ENCODE assay signal across 1 cellular context in genomic region chr1:66833112-66833511, GRCh38.
A peak's percentile ranks its signal among the peaks of the same experiment; 100 is the strongest.
TF ChIP-seq lines count a peak whose summit lies in the region.

No MANE protein-coding gene starts in this region.

TF ChIP-seq in HepG2, 621 proteins besides CTCF, POLR2A, EP300 and RAD21 (continued from another document):
- no peak for TF ChIP-seq ZNF142 (CRISPR knock-in tag; IDR thresholded peaks at IDR 0.05)
- no peak for TF ChIP-seq KLF15 (CRISPR knock-in tag; IDR thresholded peaks at IDR 0.05; ENCODE audit: borderline replicate concordance)
- peak; percentile 50; the same call in 1 of the 2 replicates for TF ChIP-seq CEBPB (IDR thresholded peaks at IDR 0.05; ENCODE audit: borderline replicate concordance, low read depth, low read length)
